8 cellular contexts compared by ENCODE assay signal in the genomic region with DNA sequence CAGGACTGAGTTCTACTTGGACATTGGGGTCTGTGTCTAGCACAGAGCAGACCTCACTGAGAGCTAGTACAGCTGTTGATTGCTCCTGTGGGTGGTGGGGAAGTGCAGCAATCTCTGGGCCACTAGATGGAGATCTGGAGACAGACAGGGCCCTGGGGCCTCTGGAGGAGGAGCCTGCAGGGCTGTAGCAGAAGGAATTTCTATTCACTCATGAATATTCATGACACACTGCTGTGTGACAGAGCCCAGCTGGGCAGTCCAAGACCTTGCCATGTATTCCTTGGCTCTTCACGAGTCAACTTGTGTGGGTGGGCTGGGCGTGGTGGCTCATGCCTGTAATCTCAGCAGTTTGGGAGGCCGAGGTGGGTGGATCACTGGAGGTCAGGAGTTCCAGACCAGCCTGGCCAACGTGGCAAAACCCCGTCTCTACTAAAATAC. TPM values are rescaled to one million over a fixed set of nuclear protein-coding genes. Genes with fewer than 3 reads are reported as not detected.
DNase-seq lines count a peak whose midpoint lies in the region; ATAC-seq, FAIRE-seq and TF ChIP-seq lines count a peak whose summit lies in the region.

No MANE protein-coding gene starts in this region.

- H3K4me3 ChIP-seq in AG10803 (ENCODE audit: low read length) (no peak overlapping the region), spleen (no peak overlapping the region)

- no peak for TF ChIP-seq POLR2A in GM12892 (IDR thresholded peaks at IDR 0.05; ENCODE audit: low read depth, low read length)
- TF ChIP-seq POLR2A in spleen (IDR thresholded peaks at IDR 0.05) = no peak

- DNase-seq in AG10803 (ENCODE audit: low read depth) = peak; percentile 86
- DNase-seq in GM12892 (ENCODE audit: insufficient read length) = peak; percentile 52
- peak; percentile 1 for DNase-seq in NCI-H526 treated with DMSO at 0.1 percent for 48 hours (lab: John Stamatoyannopoulos, UW)
- DNase-seq in anterior cingulate cortex (lab: John Stamatoyannopoulos, UW) = peak in 51 of 58 donors; percentile 4 to 90 (median 58)
- DNase-seq in iPS DF 4.7 (ENCODE audit: extremely low read depth, low spot score) = peak; percentile 44
- DNase-seq in spleen = no peak
- no peak for DNase-seq in stimulated activated CD4-positive, alpha-beta T cell treated with anti-CD3 and anti-CD28 coated beads, Interleukin-12 subunit alpha, Interleukin-12 subunit beta, amount 100 ng/mL, for 4 hours

- peaks cover 0 to 100% (median 60%) of the 10 kb centered on the region in 6 donors for H3K36me3 ChIP-seq in spleen

- WGBS in spleen, 5 donors = 66 to 83% (median 78%) methylated on average over 5 of the region's 5 CpGs

- ATAC-seq in HG02642 (IDR thresholded peaks at IDR 0.05; ENCODE audit: poor library complexity, unreplicated experiment) = no peak

- no peak overlapping the region for H3K27ac ChIP-seq in spleen

- peaks cover 0 to 28% (median 11%) of the 10 kb centered on the region in 6 donors for H3K4me1 ChIP-seq in spleen

- peak; percentile 75 for TF ChIP-seq CTCF in AG10803 (conservative IDR thresholded peaks at IDR 0.05; ENCODE audit: low read length)
- peak in 6 of 11 experiments; percentile 29 to 51 (median 33) for TF ChIP-seq CTCF in spleen (IDR thresholded peaks at IDR 0.05 in 8 of 11, conservative IDR thresholded peaks at IDR 0.05 in 3 of 11)

- intact Hi-C loops in spleen (cut with DNase I; ENCODE audit: low total_unique reads) = no loop called here

- no peaks in the 10 kb centered on the region for H3K9me3 ChIP-seq in spleen

- H3K27me3 ChIP-seq in spleen (replicated peaks in 1 of 7) = no peaks in the 10 kb centered on the region

- FAIRE-seq in GM12892 (lab: Jason Lieb, UNC) = no peak

RNA-seq across cellular contexts. Expression of a gene that starts 37.5 kb away (rescaled TPM):
- 100 TPM for polyA plus RNA-seq in GM12892 (2012; ENCODE audit: missing spikeins)
- 100 to 1,000 TPM in 2 of 7 donors, 10 to 100 TPM in 5; 55.7 to 109 (median 79.1) TPM for total RNA-seq in spleen
- 100 to 1,000 TPM in 2 of 3 donors, 10 to 100 TPM in 1; 54.5 to 127 (median 106) TPM for polyA plus RNA-seq in spleen

RNA-seq across cellular contexts. Expression of a gene that starts 37.6 kb away (rescaled TPM):
- polyA plus RNA-seq in GM12892 (2012; ENCODE audit: missing spikeins) = 19.5 TPM
- total RNA-seq in spleen = 10 to 100 TPM; 17.2 to 27.4 (median 18.7) TPM
- polyA plus RNA-seq in spleen = 10 to 100 TPM; 25.8 to 29.0 (median 28.5) TPM

RNA-seq across cellular contexts. Expression of a gene that starts 54.8 kb away (rescaled TPM):
- 4.0 TPM for polyA plus RNA-seq in GM12892 (2012; ENCODE audit: missing spikeins)
- total RNA-seq in spleen = 100 to 1,000 TPM in 2 of 7 donors, 10 to 100 TPM in 5; 23.0 to 197 (median 80.0) TPM
- 100 to 1,000 TPM in 2 of 3 donors, 10 to 100 TPM in 1; 22.4 to 279 (median 148) TPM for polyA plus RNA-seq in spleen

Comparison
In these comparisons a context has a peak if more than half of its experiments do, and no peak if none do; other contexts are left out.
1. DNase-seq: peak in AG10803 (single experiment), GM12892 (single experiment), NCI-H526 treated with DMSO at 0.1 percent for 48 hours (single experiment), anterior cingulate cortex (51 of 58) and iPS DF 4.7 (single experiment); none in spleen (single experiment) and stimulated activated CD4-positive, alpha-beta T cell treated with anti-CD3 and anti-CD28 coated beads, Interleukin-12 subunit alpha, Interleukin-12 subunit beta, amount 100 ng/mL, for 4 hours (single experiment).